In the genomic region with DNA sequence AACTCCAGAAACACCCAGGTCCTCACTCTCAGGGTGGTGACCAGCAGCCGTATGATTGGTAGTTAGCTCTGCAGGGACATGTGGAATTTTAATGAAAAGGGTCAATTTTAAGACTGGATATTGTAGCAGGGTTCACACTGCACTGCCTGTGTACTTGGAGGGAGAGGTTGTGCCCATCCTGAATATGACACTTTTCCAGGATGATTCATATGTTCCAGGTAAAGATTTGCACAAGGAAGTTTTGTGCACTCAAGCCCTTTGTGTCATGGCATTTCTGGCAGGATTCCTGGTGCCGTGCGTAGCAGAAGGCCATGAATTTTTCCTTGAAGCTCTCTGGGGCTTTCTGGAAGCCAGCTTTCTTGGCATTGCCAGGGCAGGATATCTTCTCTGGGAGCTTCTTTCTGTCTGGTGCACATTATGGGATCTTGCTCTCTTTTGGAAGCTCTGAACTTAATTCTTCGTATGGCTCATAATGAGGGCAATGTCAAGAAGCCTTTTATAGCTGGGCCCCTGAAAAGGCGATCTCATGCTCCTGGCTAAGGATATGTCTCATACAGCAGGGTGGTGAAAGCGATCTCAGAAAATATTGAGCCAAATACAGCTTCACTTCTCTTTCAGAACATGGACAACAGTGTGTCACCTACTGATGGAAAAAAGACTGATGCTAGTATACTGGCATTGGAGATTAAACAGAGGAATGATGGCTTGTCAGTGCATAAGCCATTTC, we compare ENCODE assay signal across 17 cellular contexts.
"Had no signal": no experiment of that assay in that cellular context is flagged by ENCODE, and none has a peak within 500 bp of the region (broad histone marks: within the 10 kb centered on the region; RNA-seq: fewer than 3 reads in every experiment).

No MANE protein-coding gene starts in this region.

- H3K36me3 ChIP-seq: cardiac muscle cell, neural progenitor cell, thoracic aorta, upper lobe of right lung had no signal

- DNase-seq: activated CD4-positive, CD25-positive, alpha-beta regulatory T cell treated with anti-CD3 and anti-CD28 coated beads, Interleukin-2, amount 50 U/mL, for 72 hours; activated naive CD4-positive, alpha-beta T cell; activated naive CD8-positive, alpha-beta T cell treated with anti-CD3 and anti-CD28 coated beads, Interleukin-2, amount 10 ng/mL, durations not matched to agents 7 days and 5 days; dorsolateral prefrontal cortex; endodermal cell; erythroblast; hypothalamus; kidney; stimulated activated CD4-positive, alpha-beta T cell treated with anti-CD3 and anti-CD28 coated beads, Interleukin-12 subunit alpha, Interleukin-12 subunit beta, amount 100 ng/mL, for 4 hours; stimulated activated CD4-positive, alpha-beta T cell treated with anti-CD3 and anti-CD28 coated beads, Interleukin-2, amount 100 ng/mL, for 24 hours; T-cell; T-helper 9 cell; upper lobe of right lung had no signal

- H3K9me3 ChIP-seq: thoracic aorta, upper lobe of right lung had no signal

- H3K79me2 ChIP-seq: parathyroid adenoma had no signal

- H3K27me3 ChIP-seq: cardiac muscle cell, neural progenitor cell, upper lobe of right lung had no signal

- ATAC-seq: T-cell, upper lobe of right lung had no signal

- H3K27ac ChIP-seq: cardiac muscle cell, dorsolateral prefrontal cortex, neural progenitor cell, parathyroid adenoma, thoracic aorta, upper lobe of right lung had no signal

- H3K9ac ChIP-seq: neural progenitor cell, parathyroid adenoma had no signal

- H3K4me3 ChIP-seq: cardiac muscle cell, dorsolateral prefrontal cortex, neural progenitor cell, thoracic aorta, upper lobe of right lung had no signal

- H3K4me1 ChIP-seq: parathyroid adenoma, upper lobe of right lung had no signal

- H2AFZ ChIP-seq: neural progenitor cell, parathyroid adenoma had no signal

- H3K4me2 ChIP-seq: neural progenitor cell had no signal
